Comparison of ENCODE assay signal across 8 cellular contexts in the genomic region with DNA sequence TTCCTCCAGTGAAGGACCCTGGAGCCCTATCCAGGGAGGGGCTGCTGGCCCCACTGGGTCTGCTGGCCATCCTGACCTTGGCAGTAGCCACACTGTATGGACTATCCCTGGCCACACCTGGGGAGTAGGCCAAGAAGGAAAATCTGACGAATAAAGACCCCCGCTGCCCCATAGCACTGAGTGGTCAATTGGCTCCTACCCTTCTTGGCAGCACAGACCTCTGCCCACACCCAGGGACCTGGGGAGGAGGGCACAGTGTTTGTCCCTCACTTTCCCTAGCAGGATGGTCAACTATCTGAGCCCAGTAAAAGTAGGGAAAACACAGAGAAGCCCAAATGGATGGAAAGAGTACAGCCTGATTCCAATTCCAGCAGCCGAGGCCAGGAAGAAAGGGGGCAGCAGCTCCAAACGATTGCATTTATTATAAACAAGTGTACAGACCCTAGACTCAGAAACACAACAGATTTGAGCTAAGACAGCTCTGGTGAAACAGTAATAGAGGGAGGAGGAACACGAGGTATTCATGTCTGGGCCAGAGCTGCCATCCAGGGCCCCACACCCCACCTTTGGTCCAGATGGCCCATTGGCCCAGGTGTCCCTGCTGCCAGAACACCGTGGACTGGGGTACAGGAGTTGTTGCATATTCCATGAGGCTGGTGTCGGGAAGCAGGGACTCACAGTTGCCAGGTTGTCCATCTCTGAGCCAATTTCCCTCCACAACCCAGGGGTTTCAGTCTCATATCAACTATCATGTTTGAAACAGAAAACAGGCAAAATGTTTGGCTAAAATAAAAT. TPM values are rescaled to one million over a fixed set of nuclear protein-coding genes. Genes with fewer than 3 reads are reported as not detected.
DNase-seq lines count a peak whose midpoint lies in the region; ATAC-seq and TF ChIP-seq lines count a peak whose summit lies in the region.

No MANE protein-coding gene starts in this region.

- no peaks in the 10 kb centered on the region for H3K9me3 Mint-ChIP-seq in activated CD8-positive, alpha-beta T cell treated with anti-CD3 and anti-CD28 coated beads, Interleukin-2, amount 10 ng/mL, durations not matched to agents 7 days and 5 days (ENCODE audit: insufficient read depth)
- H3K9me3 Mint-ChIP-seq in stimulated activated naive B cell treated with anti-CD40 and anti-IgM and Interleukin-4, amounts not matched to agents 10 μg/mL and 1 μg/mL and 100 μg/mL, for 72 hours: no peaks in the 10 kb centered on the region

- POLR2A ChIA-PET in activated CD8-positive, alpha-beta T cell treated with anti-CD3 and anti-CD28 coated beads, Interleukin-2, amount 10 ng/mL, durations not matched to agents 7 days and 5 days (lab: Charles Lee): interaction anchor here (0.7 to 3.5 kb wide), 14 partner anchors 10 to 553 kb away, joined by 3 to 44 read pairs (median 8); a partner anchor contains a TSS

- peak overlapping the region; percentile 96 for H3K4me3 Mint-ChIP-seq in activated CD8-positive, alpha-beta T cell treated with anti-CD3 and anti-CD28 coated beads, Interleukin-2, amount 10 ng/mL, durations not matched to agents 7 days and 5 days
- peak overlapping the region; percentile 94 for H3K4me3 Mint-ChIP-seq in stimulated activated naive B cell treated with anti-CD40 and anti-IgM and Interleukin-4, amounts not matched to agents 10 μg/mL and 1 μg/mL and 100 μg/mL, for 72 hours

- peak overlapping the region; percentile 51 for H3K4me3 ChIP-seq in HFF-Myc (replicated peaks; ENCODE audit: low read depth, low read length)

- H3K4me1 Mint-ChIP-seq in activated CD8-positive, alpha-beta T cell treated with anti-CD3 and anti-CD28 coated beads, Interleukin-2, amount 10 ng/mL, durations not matched to agents 7 days and 5 days (ENCODE audit: low read depth): peaks cover 54% of the 10 kb centered on the region
- H3K4me1 Mint-ChIP-seq in stimulated activated naive B cell treated with anti-CD40 and anti-IgM and Interleukin-4, amounts not matched to agents 10 μg/mL and 1 μg/mL and 100 μg/mL, for 72 hours: peaks cover 42 to 53% of the 10 kb centered on the region in 2 donors

- H3K36me3 Mint-ChIP-seq in activated CD8-positive, alpha-beta T cell treated with anti-CD3 and anti-CD28 coated beads, Interleukin-2, amount 10 ng/mL, durations not matched to agents 7 days and 5 days (ENCODE audit: low read depth): peaks cover 64% of the 10 kb centered on the region
- H3K36me3 Mint-ChIP-seq in stimulated activated naive B cell treated with anti-CD40 and anti-IgM and Interleukin-4, amounts not matched to agents 10 μg/mL and 1 μg/mL and 100 μg/mL, for 72 hours: peaks cover 19 to 49% of the 10 kb centered on the region in 2 donors

- ATAC-seq in activated CD8-positive, alpha-beta T cell treated with anti-CD3 and anti-CD28 coated beads, Interleukin-2, amount 10 ng/mL, durations not matched to agents 7 days and 5 days: no peak
- no peak for ATAC-seq in stimulated activated naive B cell treated with anti-CD40 and anti-IgM and Interleukin-4, amounts not matched to agents 10 μg/mL and 1 μg/mL and 100 μg/mL, for 72 hours (replicated peaks)
- ATAC-seq in GM19455 (IDR thresholded peaks at IDR 0.05; ENCODE audit: unreplicated experiment) (no peak), GM21619 (IDR thresholded peaks at IDR 0.05; ENCODE audit: unreplicated experiment) (no peak), HG03159 (IDR thresholded peaks at IDR 0.05; ENCODE audit: unreplicated experiment) (no peak)

- no peak for TF ChIP-seq CTCF in HFF-Myc (IDR thresholded peaks at IDR 0.05; ENCODE audit: low read depth, low read length, missing control alignments)

- H3K27me3 Mint-ChIP-seq in activated CD8-positive, alpha-beta T cell treated with anti-CD3 and anti-CD28 coated beads, Interleukin-2, amount 10 ng/mL, durations not matched to agents 7 days and 5 days (ENCODE audit: low read depth): no peaks in the 10 kb centered on the region
- no peaks in the 10 kb centered on the region for H3K27me3 Mint-ChIP-seq in stimulated activated naive B cell treated with anti-CD40 and anti-IgM and Interleukin-4, amounts not matched to agents 10 μg/mL and 1 μg/mL and 100 μg/mL, for 72 hours

- peak overlapping the region; percentile 97 for H3K27ac Mint-ChIP-seq in activated CD8-positive, alpha-beta T cell treated with anti-CD3 and anti-CD28 coated beads, Interleukin-2, amount 10 ng/mL, durations not matched to agents 7 days and 5 days
- H3K27ac Mint-ChIP-seq in stimulated activated naive B cell treated with anti-CD40 and anti-IgM and Interleukin-4, amounts not matched to agents 10 μg/mL and 1 μg/mL and 100 μg/mL, for 72 hours: peak overlapping the region; percentile 97

- DNase-seq in HFF-Myc (ENCODE audit: extremely low read depth, low read depth) (no peak), islet precursor cell (peak; percentile 55)
- DNase-seq in activated CD8-positive, alpha-beta T cell treated with anti-CD3 and anti-CD28 coated beads, Interleukin-2, amount 10 ng/mL, durations not matched to agents 7 days and 5 days: no peak
- DNase-seq in stimulated activated naive B cell treated with anti-CD40 and anti-IgM and Interleukin-4, amounts not matched to agents 10 μg/mL and 1 μg/mL and 100 μg/mL, for 72 hours: no peak
- DNase-seq in activated CD4-positive, CD25-positive, alpha-beta regulatory T cell treated with anti-CD3 and anti-CD28 coated beads, Interleukin-2, amount 50 U/mL, for 72 hours: no peak

- CTCF ChIA-PET in activated CD8-positive, alpha-beta T cell treated with anti-CD3 and anti-CD28 coated beads, Interleukin-2, amount 10 ng/mL, durations not matched to agents 7 days and 5 days (lab: Charles Lee): interaction anchor here (1.0 to 1.6 kb wide), 7 partner anchors 10 to 82 kb away, joined by 3 to 16 read pairs (median 5); no protein-coding TSS in a partner anchor

RNA-seq across cellular contexts. Expression of a gene that starts 21.1 kb away (rescaled TPM):
- total RNA-seq in activated CD8-positive, alpha-beta T cell treated with anti-CD3 and anti-CD28 coated beads, Interleukin-2, amount 10 ng/mL, durations not matched to agents 7 days and 5 days: 10 to 100 TPM; 18.8 to 20.3 TPM

RNA-seq across cellular contexts. Expression of a gene that starts 27.6 kb away (rescaled TPM):
- total RNA-seq in activated CD8-positive, alpha-beta T cell treated with anti-CD3 and anti-CD28 coated beads, Interleukin-2, amount 10 ng/mL, durations not matched to agents 7 days and 5 days: 100 to 1,000 TPM; 339 to 364 TPM

RNA-seq across cellular contexts. Expression of a gene that starts 27.8 kb away (rescaled TPM):
- 10 to 100 TPM; 16.3 to 16.5 TPM for total RNA-seq in activated CD8-positive, alpha-beta T cell treated with anti-CD3 and anti-CD28 coated beads, Interleukin-2, amount 10 ng/mL, durations not matched to agents 7 days and 5 days

RNA-seq across cellular contexts. Expression of a gene that starts 36.3 kb away (rescaled TPM):
- 100 to 1,000 TPM; 195 to 201 TPM for total RNA-seq in activated CD8-positive, alpha-beta T cell treated with anti-CD3 and anti-CD28 coated beads, Interleukin-2, amount 10 ng/mL, durations not matched to agents 7 days and 5 days

RNA-seq across cellular contexts. Expression of a gene that starts 37.8 kb away (rescaled TPM):
- 1 to 10 TPM in 1 of 2 experiments, under 1 TPM in 1; 0.76 to 1.7 TPM for total RNA-seq in activated CD8-positive, alpha-beta T cell treated with anti-CD3 and anti-CD28 coated beads, Interleukin-2, amount 10 ng/mL, durations not matched to agents 7 days and 5 days
